1 cellular context compared by ENCODE assay signal in genomic region chr12:112980491-112981158, GRCh38.
TF ChIP-seq lines count a peak whose summit lies in the region.

No MANE protein-coding gene starts in this region.

TF ChIP-seq in GM12878, 131 proteins besides CTCF, POLR2A, EP300 and RAD21:
- TF ChIP-seq SMC3 (IDR thresholded peaks at IDR 0.05; ENCODE audit: borderline replicate concordance, low read length) = no peak
- no peak for TF ChIP-seq CEBPB (IDR thresholded peaks at IDR 0.05; ENCODE audit: borderline replicate concordance in 1 of 2, low read depth in 2 of 2, low read length in 2 of 2)
- TF ChIP-seq NR2F1 (conservative IDR thresholded peaks at IDR 0.05) = no peak
- no peak for TF ChIP-seq E2F4 (IDR thresholded peaks at IDR 0.05; ENCODE audit: low read depth, low read length)
- no peak for TF ChIP-seq USF1 (IDR thresholded peaks at IDR 0.05; ENCODE audit: borderline replicate concordance, extremely low read length, insufficient read depth, low read depth, low read length)
- TF ChIP-seq POU2F2 (IDR thresholded peaks at IDR 0.05; ENCODE audit: borderline replicate concordance, low read depth, low read length) = peak; percentile 49; the same call in 1 of the 3 replicates
- no peak for TF ChIP-seq TCF3 (IDR thresholded peaks at IDR 0.05; ENCODE audit: borderline replicate concordance, insufficient read depth, low read depth, low read length)
- no peak for TF ChIP-seq BCL11A (IDR thresholded peaks at IDR 0.05; ENCODE audit: low read depth, low read length)
- TF ChIP-seq, protein P1, sequence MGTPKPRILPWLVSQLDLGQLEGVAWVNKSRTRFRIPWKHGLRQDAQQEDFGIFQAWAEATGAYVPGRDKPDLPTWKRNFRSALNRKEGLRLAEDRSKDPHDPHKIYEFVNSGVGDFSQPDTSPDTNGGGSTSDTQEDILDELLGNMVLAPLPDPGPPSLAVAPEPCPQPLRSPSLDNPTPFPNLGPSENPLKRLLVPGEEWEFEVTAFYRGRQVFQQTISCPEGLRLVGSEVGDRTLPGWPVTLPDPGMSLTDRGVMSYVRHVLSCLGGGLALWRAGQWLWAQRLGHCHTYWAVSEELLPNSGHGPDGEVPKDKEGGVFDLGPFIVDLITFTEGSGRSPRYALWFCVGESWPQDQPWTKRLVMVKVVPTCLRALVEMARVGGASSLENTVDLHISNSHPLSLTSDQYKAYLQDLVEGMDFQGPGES (IDR thresholded peaks at IDR 0.05) = no peak
- no peak for TF ChIP-seq SMARCA5 (IDR thresholded peaks at IDR 0.05)
- no peak for TF ChIP-seq MLLT1 (IDR thresholded peaks at IDR 0.05)
- TF ChIP-seq SREBF2 (IDR thresholded peaks at IDR 0.05; ENCODE audit: low read length) = no peak
- TF ChIP-seq RFX5 (IDR thresholded peaks at IDR 0.05; ENCODE audit: low read depth, low read length) = peak; percentile 95
- no peak for TF ChIP-seq ZNF274 (IDR thresholded peaks at IDR 0.05; ENCODE audit: insufficient read depth, insufficient read length)
- peak; percentile 67 for TF ChIP-seq RUNX3 (IDR thresholded peaks at IDR 0.05; ENCODE audit: low read length)
- peak; percentile 47; the same call in 1 of the 2 replicates for TF ChIP-seq SPI1 (IDR thresholded peaks at IDR 0.05; ENCODE audit: borderline replicate concordance, insufficient read depth, low read depth, low read length)
- no peak for TF ChIP-seq SREBF1 (IDR thresholded peaks at IDR 0.05; ENCODE audit: low read length)
- no peak for TF ChIP-seq LARP7 (IDR thresholded peaks at IDR 0.05)
- no peak for TF ChIP-seq TCF12 (IDR thresholded peaks at IDR 0.05; ENCODE audit: low read depth, low read length)
- peak in 1 of 2 experiments; percentile 30; a peak in 1 of 4 replicates for TF ChIP-seq IKZF2 (IDR thresholded peaks at IDR 0.05)
- TF ChIP-seq HDAC2 (IDR thresholded peaks at IDR 0.05) = no peak
- TF ChIP-seq NFXL1 (IDR thresholded peaks at IDR 0.05; ENCODE audit: borderline replicate concordance) = no peak
- TF ChIP-seq CREB1 (IDR thresholded peaks at IDR 0.05; ENCODE audit: low read depth) = peak; percentile 79
- TF ChIP-seq GABPA (IDR thresholded peaks at IDR 0.05; ENCODE audit: low read depth) = no peak
- TF ChIP-seq, protein P2, sequence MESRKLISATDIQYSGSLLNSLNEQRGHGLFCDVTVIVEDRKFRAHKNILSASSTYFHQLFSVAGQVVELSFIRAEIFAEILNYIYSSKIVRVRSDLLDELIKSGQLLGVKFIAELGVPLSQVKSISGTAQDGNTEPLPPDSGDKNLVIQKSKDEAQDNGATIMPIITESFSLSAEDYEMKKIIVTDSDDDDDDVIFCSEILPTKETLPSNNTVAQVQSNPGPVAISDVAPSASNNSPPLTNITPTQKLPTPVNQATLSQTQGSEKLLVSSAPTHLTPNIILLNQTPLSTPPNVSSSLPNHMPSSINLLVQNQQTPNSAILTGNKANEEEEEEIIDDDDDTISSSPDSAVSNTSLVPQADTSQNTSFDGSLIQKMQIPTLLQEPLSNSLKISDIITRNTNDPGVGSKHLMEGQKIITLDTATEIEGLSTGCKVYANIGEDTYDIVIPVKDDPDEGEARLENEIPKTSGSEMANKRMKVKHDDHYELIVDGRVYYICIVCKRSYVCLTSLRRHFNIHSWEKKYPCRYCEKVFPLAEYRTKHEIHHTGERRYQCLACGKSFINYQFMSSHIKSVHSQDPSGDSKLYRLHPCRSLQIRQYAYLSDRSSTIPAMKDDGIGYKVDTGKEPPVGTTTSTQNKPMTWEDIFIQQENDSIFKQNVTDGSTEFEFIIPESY (IDR thresholded peaks at IDR 0.05) = no peak
- TF ChIP-seq GATAD2B (conservative IDR thresholded peaks at IDR 0.05; ENCODE audit: low read depth) = no peak
- no peak for TF ChIP-seq IKZF1 (conservative IDR thresholded peaks at IDR 0.05)
- TF ChIP-seq TAF1 (IDR thresholded peaks at IDR 0.05; ENCODE audit: borderline replicate concordance, low read depth, low read length) = no peak
- TF ChIP-seq ZBTB11 (CRISPR knock-in tag; IDR thresholded peaks at IDR 0.05) = no peak
- no peak for TF ChIP-seq PAX8 (IDR thresholded peaks at IDR 0.05)
- no peak for TF ChIP-seq ASH2L (IDR thresholded peaks at IDR 0.05; ENCODE audit: borderline replicate concordance, low read depth)
- TF ChIP-seq SIX5 (IDR thresholded peaks at IDR 0.05; ENCODE audit: low read depth, low read length, severe bottlenecking) = no peak
- peak; percentile 49; the same call in 1 of the 2 replicates for TF ChIP-seq CREM (IDR thresholded peaks at IDR 0.05; ENCODE audit: low read depth)
- no peak for TF ChIP-seq NR2C1 (IDR thresholded peaks at IDR 0.05)
